Comparison of ENCODE assay signal across 10 cellular contexts in the genomic region with DNA sequence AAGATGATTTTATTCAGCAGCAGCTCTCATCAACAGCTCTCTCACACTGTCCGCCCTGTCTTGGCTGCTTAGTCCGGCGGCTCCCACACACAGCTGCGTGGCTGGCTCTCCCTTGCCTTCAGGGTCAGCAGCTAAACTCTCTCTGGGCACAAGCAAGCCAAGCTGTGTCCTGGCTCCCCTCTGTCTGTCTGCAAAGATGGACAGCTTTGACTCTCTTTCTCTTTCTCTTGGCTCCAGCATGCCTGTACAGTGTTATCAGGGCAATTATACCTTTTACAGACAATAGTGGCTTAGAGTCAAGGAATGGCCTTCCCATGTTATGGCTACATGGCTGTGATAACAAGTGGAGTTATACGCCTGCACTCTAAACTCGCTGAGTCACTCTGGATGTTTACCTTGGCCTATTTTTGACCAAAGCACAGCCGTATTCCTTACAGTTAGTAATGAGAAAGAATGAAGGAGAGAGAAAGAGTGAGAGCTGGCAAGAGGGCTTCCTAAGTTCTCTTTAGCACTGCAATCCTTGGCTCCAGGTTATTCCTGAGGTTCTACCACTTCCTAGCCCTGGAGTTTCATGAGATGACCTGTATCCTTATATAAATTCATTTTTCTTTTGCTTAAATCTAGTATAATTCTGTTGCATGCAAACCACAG. TPM values are rescaled to one million over a fixed set of nuclear protein-coding genes. Genes with fewer than 3 reads are reported as not detected.
DNase-seq lines count a peak whose midpoint lies in the region; ATAC-seq and TF ChIP-seq lines count a peak whose summit lies in the region.
"Had no signal": no experiment of that assay in that cellular context is flagged by ENCODE, and none has a peak within 500 bp of the region (broad histone marks: within the 10 kb centered on the region; RNA-seq: fewer than 3 reads in every experiment).

No MANE protein-coding gene starts in this region.

- H3K4me3 ChIP-seq in left ventricle myocardium inferior (no peak overlapping the region), retinal pigment epithelial cell (ENCODE audit: low read length) (no peak overlapping the region)

- peak overlapping the region; percentile 63 for H3K27ac ChIP-seq in left ventricle myocardium inferior (replicated peaks)

- intact Hi-C loops in left ventricle myocardium inferior (cut with micrococcal nuclease) = no loop called here

- ATAC-seq in HG03432 (IDR thresholded peaks at IDR 0.05; ENCODE audit: unreplicated experiment) (no peak), HG03045 (IDR thresholded peaks at IDR 0.05; ENCODE audit: unreplicated experiment) (no peak)

- H3K9me3 ChIP-seq in left ventricle myocardium inferior (replicated peaks) = peaks cover 7% of the 10 kb centered on the region

- peak; percentile 21 for DNase-seq in GM04503 (ENCODE audit: low read depth)
- peak; percentile 40 for DNase-seq in T1000 (lab: John Stamatoyannopoulos, UW)
- DNase-seq in left ventricle myocardium inferior = peak; percentile 66
- peak; percentile 6 for DNase-seq in retinal pigment epithelial cell (ENCODE audit: low read depth)
- no peak for DNase-seq in activated naive CD4-positive, alpha-beta T cell treated with anti-CD3 and anti-CD28 coated beads, Interleukin-2, amount 50 U/mL, for 16 hours
- DNase-seq in COLO829 (ENCODE audit: low spot score) = no peak
- DNase-seq: NCI-H446; stimulated activated CD4-positive, alpha-beta T cell treated with anti-CD3 and anti-CD28 coated beads, Interleukin-4, amount 100 ng/mL, for 24 hours had no signal

- H3K4me1 ChIP-seq in left ventricle myocardium inferior = peaks cover 14% of the 10 kb centered on the region

- peaks cover 5% of the 10 kb centered on the region for H3K27me3 ChIP-seq in left ventricle myocardium inferior (ENCODE audit: low read depth)

- no peaks in the 10 kb centered on the region for H3K36me3 ChIP-seq in left ventricle myocardium inferior

- TF ChIP-seq CTCF in left ventricle myocardium inferior (IDR thresholded peaks at IDR 0.05; ENCODE audit: borderline replicate concordance) (no peak), retinal pigment epithelial cell (conservative IDR thresholded peaks at IDR 0.05; ENCODE audit: low read depth, low read length) (no peak)

RNA-seq across cellular contexts. Expression of gene ZSWIM5, which starts 59.9 kb away (rescaled TPM):
- total RNA-seq in left ventricle myocardium inferior = 0.93 TPM

Comparison
In these comparisons a context has a peak if more than half of its experiments do, and no peak if none do; other contexts are left out.
1. DNase-seq: peak in GM04503 (single experiment), T1000 (single experiment), left ventricle myocardium inferior (single experiment) and retinal pigment epithelial cell (single experiment); none in activated naive CD4-positive, alpha-beta T cell treated with anti-CD3 and anti-CD28 coated beads, Interleukin-2, amount 50 U/mL, for 16 hours (single experiment) and COLO829 (single experiment).